ENCODE assay signal across 14 cellular contexts in genomic region chr7:17546206-17546998, GRCh38.
DNase-seq lines count a peak whose midpoint lies in the region; ATAC-seq and TF ChIP-seq lines count a peak whose summit lies in the region.
"Had no signal": no experiment of that assay in that cellular context is flagged by ENCODE, and none has a peak within 500 bp of the region (broad histone marks: within the 10 kb centered on the region; RNA-seq: fewer than 3 reads in every experiment).

No MANE protein-coding gene starts in this region.

- H3K36me3 ChIP-seq in A673 (ENCODE audit: insufficient read depth, low read length, poor library complexity, severe bottlenecking) = no peaks in the 10 kb centered on the region
- H3K36me3 ChIP-seq: gastrocnemius medialis had no signal

- H3K36me3 Mint-ChIP-seq in CD4-positive, alpha-beta T cell (ENCODE audit: low read depth) = no peaks in the 10 kb centered on the region

- no peaks in the 10 kb centered on the region for H3K9me3 ChIP-seq in CD4-positive, alpha-beta T cell (ENCODE audit: control insufficient read depth, low read length)
- no peaks in the 10 kb centered on the region for H3K9me3 ChIP-seq in A673 (ENCODE audit: low read depth, low read length, poor library complexity, severe bottlenecking)
- H3K9me3 ChIP-seq: gastrocnemius medialis had no signal

- H3K4me1 ChIP-seq in A673 (ENCODE audit: insufficient read depth, low read length, poor library complexity, severe bottlenecking) = no peaks in the 10 kb centered on the region
- H3K4me1 ChIP-seq: gastrocnemius medialis had no signal

- no peak overlapping the region for H3K27ac ChIP-seq in CD4-positive, alpha-beta T cell (ENCODE audit: low read depth, low read length)
- H3K27ac ChIP-seq in A673 (ENCODE audit: low read depth, low read length, poor library complexity, severe bottlenecking) = no peak overlapping the region
- H3K27ac ChIP-seq: gastrocnemius medialis, SK-N-MC had no signal

- CTCF ChIA-PET in CD4-positive, alpha-beta T cell (lab: Charles Lee) = no interaction called here
- CTCF ChIA-PET in A673 (lab: Charles Lee) = no interaction called here

- H3K9me3 Mint-ChIP-seq in CD4-positive, alpha-beta T cell = no peaks in the 10 kb centered on the region
- H3K9me3 Mint-ChIP-seq: activated CD8-positive, alpha-beta T cell treated with anti-CD3 and anti-CD28 coated beads for 36 hours; activated naive CD8-positive, alpha-beta T cell treated with anti-CD3 and anti-CD28 coated beads, Interleukin-2, amount 50 U/mL, for 24 hours had no signal

- no peaks in the 10 kb centered on the region for H3K4me1 Mint-ChIP-seq in CD4-positive, alpha-beta T cell (ENCODE audit: low read depth)
- H3K4me1 Mint-ChIP-seq: activated naive CD8-positive, alpha-beta T cell treated with anti-CD3 and anti-CD28 coated beads, Interleukin-2, amount 50 U/mL, for 24 hours had no signal

- no peak overlapping the region for H3K27ac Mint-ChIP-seq in CD4-positive, alpha-beta T cell
- H3K27ac Mint-ChIP-seq: activated CD8-positive, alpha-beta T cell treated with anti-CD3 and anti-CD28 coated beads for 36 hours; activated naive CD8-positive, alpha-beta T cell treated with anti-CD3 and anti-CD28 coated beads, Interleukin-2, amount 50 U/mL, for 24 hours had no signal

- H3K27me3 ChIP-seq in CD4-positive, alpha-beta T cell (ENCODE audit: control insufficient read depth, insufficient read depth, low read length) = no peaks in the 10 kb centered on the region
- H3K27me3 ChIP-seq in A673 (replicated peaks; ENCODE audit: insufficient read depth, low read depth, low read length, poor library complexity) = no peaks in the 10 kb centered on the region
- H3K27me3 ChIP-seq: gastrocnemius medialis had no signal

- no peak for DNase-seq in Right ventricle myocardium superior
- DNase-seq in cardiac septum (ENCODE audit: low spot score) = no peak
- DNase-seq in choroid plexus epithelial cell (ENCODE audit: low read depth) = peak; percentile 80
- peak; percentile 35 for DNase-seq in medulla oblongata (ENCODE audit: extremely low spot score)
- DNase-seq in CD4-positive, alpha-beta T cell = no peak
- no peak for DNase-seq in NCI-H1694 (lab: John Stamatoyannopoulos, UW)
- DNase-seq in A673 (ENCODE audit: low spot score) = no peak
- DNase-seq: activated CD8-positive, alpha-beta T cell treated with anti-CD3 and anti-CD28 coated beads for 36 hours; activated naive CD8-positive, alpha-beta T cell treated with anti-CD3 and anti-CD28 coated beads, Interleukin-2, amount 50 U/mL, for 24 hours; gastrocnemius medialis; mesendoderm; stimulated activated naive CD4-positive, alpha-beta T cell had no signal

- H3K27me3 Mint-ChIP-seq in CD4-positive, alpha-beta T cell = no peaks in the 10 kb centered on the region

- no peak for TF ChIP-seq CTCF in choroid plexus epithelial cell (conservative IDR thresholded peaks at IDR 0.05; ENCODE audit: low read depth, low read length)
- no peak for TF ChIP-seq CTCF in CD4-positive, alpha-beta T cell (IDR thresholded peaks at IDR 0.05)
- no peak for TF ChIP-seq CTCF in A673 (conservative IDR thresholded peaks at IDR 0.05; ENCODE audit: low read depth, low read length)

- no peak overlapping the region for H3K4me3 ChIP-seq in choroid plexus epithelial cell (ENCODE audit: low read depth, low read length)
- no peak overlapping the region for H3K4me3 ChIP-seq in A673 (ENCODE audit: low read depth, low read length, poor library complexity, severe bottlenecking)
- H3K4me3 ChIP-seq: gastrocnemius medialis, SK-N-MC had no signal

- intact Hi-C loops in Right ventricle myocardium superior (cut with DNase I) = no loop called here
- intact Hi-C loops in cardiac septum (cut with DNase I) = no loop called here
- intact Hi-C loops in CD4-positive, alpha-beta T cell (cut with DNase I, micrococcal nuclease) = no loop called here
- intact Hi-C loops in A673 (cut with micrococcal nuclease; ENCODE audit: unreplicated experiment) = no loop called here

- no peak overlapping the region for H3K4me3 Mint-ChIP-seq in CD4-positive, alpha-beta T cell
- H3K4me3 Mint-ChIP-seq: activated CD8-positive, alpha-beta T cell treated with anti-CD3 and anti-CD28 coated beads for 36 hours; activated naive CD8-positive, alpha-beta T cell treated with anti-CD3 and anti-CD28 coated beads, Interleukin-2, amount 50 U/mL, for 24 hours had no signal

- BruUV-seq in A673 (replicated peaks; lab: Mats Ljungman, UMichigan) = no TSS peak

- ATAC-seq in Right ventricle myocardium superior (ENCODE audit: poor library complexity) (peak; percentile 59), GM19455 (IDR thresholded peaks at IDR 0.05; ENCODE audit: unreplicated experiment) (no peak)
- no peak for ATAC-seq in CD4-positive, alpha-beta T cell (ENCODE audit: poor library complexity)
- ATAC-seq: activated CD8-positive, alpha-beta T cell treated with anti-CD3 and anti-CD28 coated beads for 36 hours; activated naive CD8-positive, alpha-beta T cell treated with anti-CD3 and anti-CD28 coated beads, Interleukin-2, amount 50 U/mL, for 24 hours; gastrocnemius medialis had no signal

- POLR2A ChIA-PET in CD4-positive, alpha-beta T cell (lab: Charles Lee) = no interaction called here
- POLR2A ChIA-PET in A673 (lab: Charles Lee; ENCODE audit: low non-redundant PET) = no interaction called here

Comparison
In these comparisons a context has a peak if more than half of its experiments do, and no peak if none do; other contexts are left out.
1. DNase-seq: peak in choroid plexus epithelial cell (single experiment) and medulla oblongata (single experiment); none in Right ventricle myocardium superior (single experiment), cardiac septum (single experiment), CD4-positive, alpha-beta T cell (0 of 10), NCI-H1694 (single experiment) and A673 (single experiment).